In genomic region chr19:15640904-15641597, GRCh38 we compare ENCODE assay signal across 1 cellular context.
TF ChIP-seq lines count a peak whose summit lies in the region.

No MANE protein-coding gene starts in this region.

TF ChIP-seq in HepG2, 621 proteins besides CTCF, POLR2A, EP300 and RAD21 (continued from another document and continues in another):
- TF ChIP-seq ZBTB37 (CRISPR knock-in tag; IDR thresholded peaks at IDR 0.05) (0 out of 2 replicates have a peak, but pooled peaks have one; percentile 29), PAWR (CRISPR knock-in tag; IDR thresholded peaks at IDR 0.05; ENCODE audit: borderline replicate concordance) (no peak), ZNF547 (CRISPR knock-in tag; IDR thresholded peaks at IDR 0.05) (no peak), ZNF552 (CRISPR knock-in tag; IDR thresholded peaks at IDR 0.05; ENCODE audit: borderline replicate concordance) (no peak), ZSCAN21 (CRISPR knock-in tag; IDR thresholded peaks at IDR 0.05; ENCODE audit: borderline replicate concordance) (no peak; the same call in 1 of the 2 replicates), ZBTB43 (CRISPR knock-in tag; conservative IDR thresholded peaks at IDR 0.05) (no peak), NAIF1 (CRISPR knock-in tag; IDR thresholded peaks at IDR 0.05; ENCODE audit: borderline replicate concordance) (no peak), ZNF775 (CRISPR knock-in tag; IDR thresholded peaks at IDR 0.05; ENCODE audit: borderline replicate concordance) (no peak), THYN1 (CRISPR knock-in tag; IDR thresholded peaks at IDR 0.05; ENCODE audit: borderline replicate concordance, low read depth) (no peak), POLR2AphosphoS5 (IDR thresholded peaks at IDR 0.05; ENCODE audit: low read depth, low read length) (no peak; the same call in 1 of the 2 replicates), ZNF251 (CRISPR knock-in tag; IDR thresholded peaks at IDR 0.05) (no peak), ZBTB44 (CRISPR knock-in tag; IDR thresholded peaks at IDR 0.05) (no peak), FOXO1 (CRISPR knock-in tag; IDR thresholded peaks at IDR 0.05) (peak; percentile 95), KLF6 (CRISPR knock-in tag; IDR thresholded peaks at IDR 0.05) (peak; percentile 73; the same call in 1 of the 2 replicates), ZNF530 (CRISPR knock-in tag; IDR thresholded peaks at IDR 0.05; ENCODE audit: low read depth) (no peak), PHF8 (CRISPR knock-in tag; IDR thresholded peaks at IDR 0.05) (peak; percentile 59), JDP2 (CRISPR knock-in tag; IDR thresholded peaks at IDR 0.05; ENCODE audit: borderline replicate concordance) (no peak), ZNF564 (CRISPR knock-in tag; IDR thresholded peaks at IDR 0.05) (no peak), POGZ (CRISPR knock-in tag; IDR thresholded peaks at IDR 0.05) (no peak; the same call in 1 of the 2 replicates), ZNF350 (CRISPR knock-in tag; IDR thresholded peaks at IDR 0.05; ENCODE audit: borderline replicate concordance, low read depth) (no peak; the same call in 1 of the 2 replicates), MBD4 (IDR thresholded peaks at IDR 0.05; ENCODE audit: borderline replicate concordance, low read length) (no peak), SNAPC2 (CRISPR knock-in tag; IDR thresholded peaks at IDR 0.05) (no peak), REPIN1 (CRISPR knock-in tag; IDR thresholded peaks at IDR 0.05; ENCODE audit: borderline replicate concordance, low read depth) (peak; percentile 20; the same call in 1 of the 2 replicates), HMG20B (CRISPR knock-in tag; conservative IDR thresholded peaks at IDR 0.05) (no peak), ZNF33B (CRISPR knock-in tag; IDR thresholded peaks at IDR 0.05) (no peak), MTA1 (CRISPR knock-in tag; IDR thresholded peaks at IDR 0.05; ENCODE audit: borderline replicate concordance) (0 out of 2 replicates have a peak, but pooled peaks have one; percentile 18), BCL6 (CRISPR knock-in tag; IDR thresholded peaks at IDR 0.05) (peak; percentile 33; the same call in 1 of the 2 replicates), ZNF772 (CRISPR knock-in tag; IDR thresholded peaks at IDR 0.05) (no peak), ZNF546 (CRISPR knock-in tag; conservative IDR thresholded peaks at IDR 0.05) (no peak), ZSCAN31 (CRISPR knock-in tag; IDR thresholded peaks at IDR 0.05; ENCODE audit: low read depth) (peak; percentile 18; the same call in 1 of the 2 replicates), NR1H2 (CRISPR knock-in tag; IDR thresholded peaks at IDR 0.05; ENCODE audit: borderline replicate concordance, low read depth) (0 out of 2 replicates have a peak, but pooled peaks have one; percentile 44), NFATC3 (CRISPR knock-in tag; IDR thresholded peaks at IDR 0.05) (no peak), ZNF407 (CRISPR knock-in tag; IDR thresholded peaks at IDR 0.05; ENCODE audit: not compliant biosample characterization) (no peak), ZNF121 (CRISPR knock-in tag; IDR thresholded peaks at IDR 0.05) (no peak), BCL3 (CRISPR knock-in tag; IDR thresholded peaks at IDR 0.05) (no peak), ZFYVE20 (CRISPR knock-in tag; IDR thresholded peaks at IDR 0.05; ENCODE audit: borderline replicate concordance, low read depth) (no peak)
- TF ChIP-seq, protein P1, sequence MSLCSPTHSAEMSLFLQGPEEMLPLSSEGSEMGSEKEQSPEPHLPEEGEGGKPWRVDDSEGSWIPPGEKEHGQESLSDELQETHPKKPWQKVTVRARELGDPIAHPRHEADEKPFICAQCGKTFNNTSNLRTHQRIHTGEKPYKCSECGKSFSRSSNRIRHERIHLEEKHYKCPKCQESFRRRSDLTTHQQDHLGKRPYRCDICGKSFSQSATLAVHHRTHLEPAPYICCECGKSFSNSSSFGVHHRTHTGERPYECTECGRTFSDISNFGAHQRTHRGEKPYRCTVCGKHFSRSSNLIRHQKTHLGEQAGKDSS (CRISPR knock-in tag; IDR thresholded peaks at IDR 0.05; ENCODE audit: borderline replicate concordance, low read depth) = no peak; the same call in 1 of the 2 replicates
- TF ChIP-seq, protein P2, sequence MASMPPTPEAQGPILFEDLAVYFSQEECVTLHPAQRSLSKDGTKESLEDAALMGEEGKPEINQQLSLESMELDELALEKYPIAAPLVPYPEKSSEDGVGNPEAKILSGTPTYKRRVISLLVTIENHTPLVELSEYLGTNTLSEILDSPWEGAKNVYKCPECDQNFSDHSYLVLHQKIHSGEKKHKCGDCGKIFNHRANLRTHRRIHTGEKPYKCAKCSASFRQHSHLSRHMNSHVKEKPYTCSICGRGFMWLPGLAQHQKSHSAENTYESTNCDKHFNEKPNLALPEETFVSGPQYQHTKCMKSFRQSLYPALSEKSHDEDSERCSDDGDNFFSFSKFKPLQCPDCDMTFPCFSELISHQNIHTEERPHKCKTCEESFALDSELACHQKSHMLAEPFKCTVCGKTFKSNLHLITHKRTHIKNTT (CRISPR knock-in tag; IDR thresholded peaks at IDR 0.05) = no peak
- TF ChIP-seq, protein P3, sequence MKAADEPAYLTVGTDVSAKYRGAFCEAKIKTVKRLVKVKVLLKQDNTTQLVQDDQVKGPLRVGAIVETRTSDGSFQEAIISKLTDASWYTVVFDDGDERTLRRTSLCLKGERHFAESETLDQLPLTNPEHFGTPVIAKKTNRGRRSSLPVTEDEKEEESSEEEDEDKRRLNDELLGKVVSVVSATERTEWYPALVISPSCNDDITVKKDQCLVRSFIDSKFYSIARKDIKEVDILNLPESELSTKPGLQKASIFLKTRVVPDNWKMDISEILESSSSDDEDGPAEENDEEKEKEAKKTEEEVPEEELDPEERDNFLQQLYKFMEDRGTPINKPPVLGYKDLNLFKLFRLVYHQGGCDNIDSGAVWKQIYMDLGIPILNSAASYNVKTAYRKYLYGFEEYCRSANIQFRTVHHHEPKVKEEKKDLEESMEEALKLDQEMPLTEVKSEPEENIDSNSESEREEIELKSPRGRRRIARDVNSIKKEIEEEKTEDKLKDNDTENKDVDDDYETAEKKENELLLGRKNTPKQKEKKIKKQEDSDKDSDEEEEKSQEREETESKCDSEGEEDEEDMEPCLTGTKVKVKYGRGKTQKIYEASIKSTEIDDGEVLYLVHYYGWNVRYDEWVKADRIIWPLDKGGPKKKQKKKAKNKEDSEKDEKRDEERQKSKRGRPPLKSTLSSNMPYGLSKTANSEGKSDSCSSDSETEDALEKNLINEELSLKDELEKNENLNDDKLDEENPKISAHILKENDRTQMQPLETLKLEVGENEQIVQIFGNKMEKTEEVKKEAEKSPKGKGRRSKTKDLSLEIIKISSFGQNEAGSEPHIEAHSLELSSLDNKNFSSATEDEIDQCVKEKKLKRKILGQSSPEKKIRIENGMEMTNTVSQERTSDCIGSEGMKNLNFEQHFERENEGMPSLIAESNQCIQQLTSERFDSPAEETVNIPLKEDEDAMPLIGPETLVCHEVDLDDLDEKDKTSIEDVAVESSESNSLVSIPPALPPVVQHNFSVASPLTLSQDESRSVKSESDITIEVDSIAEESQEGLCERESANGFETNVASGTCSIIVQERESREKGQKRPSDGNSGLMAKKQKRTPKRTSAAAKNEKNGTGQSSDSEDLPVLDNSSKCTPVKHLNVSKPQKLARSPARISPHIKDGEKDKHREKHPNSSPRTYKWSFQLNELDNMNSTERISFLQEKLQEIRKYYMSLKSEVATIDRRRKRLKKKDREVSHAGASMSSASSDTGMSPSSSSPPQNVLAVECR (CRISPR knock-in tag; IDR thresholded peaks at IDR 0.05; ENCODE audit: borderline replicate concordance) = peak; percentile 64; the same call in 1 of the 2 replicates
- TF ChIP-seq, protein P4, sequence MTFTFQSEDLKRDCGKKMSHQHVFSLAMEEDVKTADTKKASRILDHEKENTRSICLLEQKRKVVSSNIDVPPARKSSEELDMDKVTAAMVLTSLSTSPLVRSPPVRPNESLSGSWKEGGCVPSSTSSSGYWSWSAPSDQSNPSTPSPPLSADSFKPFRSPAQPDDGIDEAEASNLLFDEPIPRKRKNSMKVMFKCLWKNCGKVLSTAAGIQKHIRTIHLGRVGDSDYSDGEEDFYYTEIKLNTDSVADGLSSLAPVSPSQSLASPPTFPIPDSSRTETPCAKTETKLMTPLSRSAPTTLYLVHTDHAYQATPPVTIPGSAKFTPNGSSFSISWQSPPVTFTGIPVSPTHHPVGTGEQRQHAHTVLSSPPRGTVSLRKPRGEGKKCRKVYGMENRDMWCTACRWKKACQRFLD (CRISPR knock-in tag; IDR thresholded peaks at IDR 0.05; ENCODE audit: borderline replicate concordance) = no peak
